Comparison of ENCODE assay signal across 15 cellular contexts in the genomic region with DNA sequence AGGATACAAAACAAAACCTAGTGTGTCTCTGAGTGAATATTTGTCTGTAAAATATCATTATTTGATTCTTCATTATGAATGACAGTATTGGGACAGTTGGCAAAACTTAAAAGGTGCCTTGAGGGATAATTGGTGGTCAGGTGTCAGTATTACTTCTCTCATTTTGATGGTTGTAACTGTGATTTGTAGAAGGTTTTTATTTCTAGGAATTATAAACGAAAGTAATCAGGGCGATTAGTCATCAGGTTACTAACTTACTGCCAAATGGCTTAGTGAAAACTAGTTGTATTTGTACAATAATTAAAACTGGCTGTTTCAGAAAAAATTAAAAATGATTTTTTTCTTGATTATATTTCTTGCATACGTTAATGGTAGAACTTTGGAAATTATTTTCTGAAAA.
DNase-seq lines count a peak whose midpoint lies in the region; ATAC-seq, FAIRE-seq and TF ChIP-seq lines count a peak whose summit lies in the region.
"Had no signal": no experiment of that assay in that cellular context is flagged by ENCODE, and none has a peak within 500 bp of the region (broad histone marks: within the 10 kb centered on the region; RNA-seq: fewer than 3 reads in every experiment).

No MANE protein-coding gene starts in this region.

- H3K27me3 Mint-ChIP-seq in activated T-cell treated with anti-CD3 and anti-CD28 coated beads, Interleukin-2, amount 50 U/mL, for 72 hours (ENCODE audit: low read depth): no peaks in the 10 kb centered on the region
- H3K27me3 Mint-ChIP-seq in activated T-helper 17 cell treated with anti-CD3 and anti-CD28 coated beads, Interleukin-2, amount 50 U/mL, for 72 hours: no peaks in the 10 kb centered on the region

- H3K4me3 ChIP-seq in A673 (ENCODE audit: low read depth, low read length, poor library complexity, severe bottlenecking): no peak overlapping the region

- no peaks in the 10 kb centered on the region for H3K4me1 ChIP-seq in A673 (ENCODE audit: insufficient read depth, low read length, poor library complexity, severe bottlenecking)

- H3K27me3 ChIP-seq in A673 (replicated peaks; ENCODE audit: insufficient read depth, low read depth, low read length, poor library complexity): no peaks in the 10 kb centered on the region

- peaks cover 3 to 16% of the 10 kb centered on the region in 2 donors for H3K36me3 Mint-ChIP-seq in activated T-cell treated with anti-CD3 and anti-CD28 coated beads, Interleukin-2, amount 50 U/mL, for 72 hours (ENCODE audit: insufficient read depth in 2 of 2)
- peaks cover 97% of the 10 kb centered on the region for H3K36me3 Mint-ChIP-seq in activated T-helper 17 cell treated with anti-CD3 and anti-CD28 coated beads, Interleukin-2, amount 50 U/mL, for 72 hours (ENCODE audit: low read depth)

- no TSS peak for BruUV-seq in A673 (replicated peaks; lab: Mats Ljungman, UMichigan)

- no peak for TF ChIP-seq CTCF in A673 (conservative IDR thresholded peaks at IDR 0.05; ENCODE audit: low read depth, low read length)

- ATAC-seq in activated T-cell treated with anti-CD3 and anti-CD28 coated beads, Interleukin-2, amount 50 U/mL, for 72 hours (replicated peaks in 1 of 2): peak in 1 of 2 donors; percentile 43
- peak; percentile 54 for ATAC-seq in activated T-helper 17 cell treated with anti-CD3 and anti-CD28 coated beads, Interleukin-2, amount 50 U/mL, for 72 hours (replicated peaks)
- ATAC-seq in HG03175 (IDR thresholded peaks at IDR 0.05; ENCODE audit: unreplicated experiment): no peak
- ATAC-seq: CD8-positive, alpha-beta T cell; HepG2 had no signal

- H3K4me1 Mint-ChIP-seq in activated T-cell treated with anti-CD3 and anti-CD28 coated beads, Interleukin-2, amount 50 U/mL, for 72 hours (ENCODE audit: low read depth): peaks cover 21% of the 10 kb centered on the region
- no peaks in the 10 kb centered on the region for H3K4me1 Mint-ChIP-seq in activated T-helper 17 cell treated with anti-CD3 and anti-CD28 coated beads, Interleukin-2, amount 50 U/mL, for 72 hours

- CTCF ChIA-PET in A673 (lab: Charles Lee): no interaction called here

- no peak overlapping the region for H3K27ac ChIP-seq in A673 (ENCODE audit: low read depth, low read length, poor library complexity, severe bottlenecking)

- H3K36me3 ChIP-seq in A673 (ENCODE audit: insufficient read depth, low read length, poor library complexity, severe bottlenecking): peaks cover 50% of the 10 kb centered on the region

- intact Hi-C loops in A673 (cut with micrococcal nuclease; ENCODE audit: unreplicated experiment): no loop called here

- FAIRE-seq in frontal cortex (lab: Jason Lieb, UNC): peak; percentile 84
- no peak for FAIRE-seq in GM19239 (lab: Jason Lieb, UNC)
- FAIRE-seq: HepG2 had no signal

- POLR2A ChIA-PET in A673 (lab: Charles Lee; ENCODE audit: low non-redundant PET): no interaction called here

- H3K9me3 ChIP-seq in A673 (ENCODE audit: low read depth, low read length, poor library complexity, severe bottlenecking): no peaks in the 10 kb centered on the region

- no peak overlapping the region for H3K4me3 Mint-ChIP-seq in activated T-cell treated with anti-CD3 and anti-CD28 coated beads, Interleukin-2, amount 50 U/mL, for 72 hours
- no peak overlapping the region for H3K4me3 Mint-ChIP-seq in activated T-helper 17 cell treated with anti-CD3 and anti-CD28 coated beads, Interleukin-2, amount 50 U/mL, for 72 hours
- H3K4me3 Mint-ChIP-seq: CD8-positive, alpha-beta T cell had no signal

- no peaks in the 10 kb centered on the region for H3K9me3 Mint-ChIP-seq in activated T-cell treated with anti-CD3 and anti-CD28 coated beads, Interleukin-2, amount 50 U/mL, for 72 hours
- H3K9me3 Mint-ChIP-seq in activated T-helper 17 cell treated with anti-CD3 and anti-CD28 coated beads, Interleukin-2, amount 50 U/mL, for 72 hours: no peaks in the 10 kb centered on the region
- H3K9me3 Mint-ChIP-seq: CD8-positive, alpha-beta T cell had no signal

- no peak for DNase-seq in activated T-cell treated with anti-CD3 and anti-CD28 coated beads, Interleukin-2, amount 50 U/mL, for 72 hours
- DNase-seq in activated T-cell treated with anti-CD3 and anti-CD28 coated beads for 4 hours (no peak), frontal cortex (ENCODE audit: low spot score in 2 of 2) (no peak), NCI-H2227 treated with DMSO at 0.1 percent for 48 hours (lab: John Stamatoyannopoulos, UW) (no peak), A673 (ENCODE audit: low spot score) (no peak), GM19239 (ENCODE audit: insufficient read length, low spot score) (no peak)
- DNase-seq: CD8-positive, alpha-beta T cell; H7; Karpas-422; NCI-H2029; NCI-H524; SHP77 treated with DMSO at 0.1 percent for 48 hours had no signal

- H3K27ac Mint-ChIP-seq in activated T-cell treated with anti-CD3 and anti-CD28 coated beads, Interleukin-2, amount 50 U/mL, for 72 hours: peak overlapping the region; percentile 68
- H3K27ac Mint-ChIP-seq in activated T-helper 17 cell treated with anti-CD3 and anti-CD28 coated beads, Interleukin-2, amount 50 U/mL, for 72 hours: peak overlapping the region; percentile 46
- H3K27ac Mint-ChIP-seq: CD8-positive, alpha-beta T cell had no signal
